In the genomic region with DNA sequence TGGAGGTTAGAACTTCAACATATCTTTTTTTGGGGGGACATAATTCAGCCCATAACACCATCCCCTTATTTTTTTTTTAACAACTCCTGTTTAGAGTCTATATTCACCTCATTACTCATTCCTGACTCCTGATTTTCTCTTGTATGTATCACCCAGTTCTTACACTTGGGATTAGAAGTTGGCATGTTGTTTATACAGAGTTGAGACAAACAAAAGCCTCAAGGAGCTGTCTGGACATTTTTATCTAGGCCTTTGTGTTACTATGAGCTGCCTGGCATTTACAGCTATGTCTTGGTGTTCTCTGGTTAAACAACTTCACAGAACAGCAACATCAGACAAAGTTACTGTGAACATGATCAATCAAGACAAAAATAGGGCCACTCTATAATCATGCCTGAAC, we compare ENCODE assay signal across 31 cellular contexts.
"Had no signal": no experiment of that assay in that cellular context is flagged by ENCODE, and none has a peak within 500 bp of the region (broad histone marks: within the 10 kb centered on the region; RNA-seq: fewer than 3 reads in every experiment).

No MANE protein-coding gene starts in this region.

- H3K36me3 ChIP-seq: cardiac muscle cell, colonic mucosa, heart left ventricle had no signal

- H3K4me3 ChIP-seq: body of pancreas, cardiac muscle cell, colonic mucosa, heart left ventricle had no signal

- DNase-seq: activated CD4-positive, alpha-beta memory T cell treated with anti-CD3 and anti-CD28 coated beads, Interleukin-2, amount 10 ng/mL, durations not matched to agents 7 days and 5 days; activated CD4-positive, alpha-beta T cell treated with anti-CD3 and anti-CD28 coated beads for 36 hours; activated CD4-positive, alpha-beta T cell treated with anti-CD3 and anti-CD28 coated beads, Interleukin-2, amount 10 ng/mL, durations not matched to agents 24 days and 14 days; activated CD4-positive, CD25-positive, alpha-beta regulatory T cell; activated CD4-positive, CD25-positive, alpha-beta regulatory T cell treated with anti-CD3 and anti-CD28 coated beads, Interleukin-2, amount 50 U/mL, for 72 hours; activated CD8-positive, alpha-beta memory T cell treated with anti-CD3 and anti-CD28 coated beads, Interleukin-2, amount 50 U/mL, for 48 hours; activated gamma-delta T cell; activated naive CD4-positive, alpha-beta T cell; activated naive CD4-positive, alpha-beta T cell treated with anti-CD3 and anti-CD28 coated beads, Interleukin-2, amount 10 ng/mL, durations not matched to agents 7 days and 5 days; activated naive CD8-positive, alpha-beta T cell treated with anti-CD3 and anti-CD28 coated beads, Interleukin-2, amount 10 ng/mL, durations not matched to agents 7 days and 5 days; activated T-cell treated with anti-CD3 and anti-CD28 coated beads for 4 hours; activated T-cell treated with anti-CD3 and anti-CD28 coated beads, Interleukin-2, amount 50 U/mL, for 24 hours; activated T-cell treated with anti-CD3 and anti-CD28 coated beads, Interleukin-2, amount 50 U/mL, for 72 hours; amniotic stem cell; anterior cingulate cortex; body of pancreas; central memory CD4-positive, alpha-beta T cell; cerebellar nuclear complex; colonic mucosa; effector CD8-positive, alpha-beta T cell; foreskin fibroblast; glutamatergic neuron; heart left ventricle; T-helper 2 cell had no signal

- H3K27ac ChIP-seq: body of pancreas, cardiac muscle cell, colonic mucosa, heart left ventricle had no signal

- ATAC-seq: activated CD4-positive, alpha-beta T cell treated with anti-CD3 and anti-CD28 coated beads for 36 hours; activated naive CD4-positive, alpha-beta T cell treated with anti-CD3 and anti-CD28 coated beads, Interleukin-2, amount 50 U/mL, for 72 hours; activated T-cell treated with anti-CD3 and anti-CD28 coated beads, Interleukin-2, amount 50 U/mL, for 72 hours; body of pancreas; esophagus mucosa; heart left ventricle had no signal

- H3K27me3 ChIP-seq: body of pancreas, cardiac muscle cell, colonic mucosa, heart left ventricle had no signal

- FAIRE-seq: astrocyte, endometrium, endothelial cell of umbilical vein, frontal cortex had no signal

- H3K9me3 ChIP-seq: body of pancreas, colonic mucosa, heart left ventricle had no signal

- H3K4me1 ChIP-seq: body of pancreas, colonic mucosa, heart left ventricle had no signal
